ENCODE assay signal across 13 cellular contexts in genomic region chr19:1286451-1286858, GRCh38. TPM values are rescaled to one million over a fixed set of nuclear protein-coding genes. Genes with fewer than 3 reads are reported as not detected.
DNase-seq lines count a peak whose midpoint lies in the region; ATAC-seq and TF ChIP-seq lines count a peak whose summit lies in the region.
"Had no signal": no experiment of that assay in that cellular context is flagged by ENCODE, and none has a peak within 500 bp of the region (broad histone marks: within the 10 kb centered on the region; RNA-seq: fewer than 3 reads in every experiment).

No MANE protein-coding gene starts in this region.

- peak overlapping the region; percentile 86 for H3K4me2 ChIP-seq in smooth muscle cell

- H3K4me1 Mint-ChIP-seq in activated T-cell treated with anti-CD3 and anti-CD28 coated beads, Interleukin-2, amount 50 U/mL, for 24 hours (ENCODE audit: low read depth), result peaks cover 3% of the 10 kb centered on the region
- H3K4me1 Mint-ChIP-seq in activated T-cell treated with anti-CD3 and anti-CD28 coated beads, Interleukin-2, amount 50 U/mL, for 4 hours (ENCODE audit: low read depth), result peaks cover 8% of the 10 kb centered on the region
- H3K4me1 Mint-ChIP-seq in activated CD8-positive, alpha-beta T cell treated with anti-CD3 and anti-CD28 coated beads, Interleukin-2, amount 10 ng/mL, durations not matched to agents 7 days and 5 days (ENCODE audit: low read depth), result peaks cover 10% of the 10 kb centered on the region
- H3K4me1 Mint-ChIP-seq in immature natural killer cell, result peaks cover 0 to 8% of the 10 kb centered on the region in 2 donors

- no peak overlapping the region for H3K27ac ChIP-seq in smooth muscle cell (ENCODE audit: low read depth)
- H3K27ac ChIP-seq: gastrocnemius medialis, skin epidermis had no signal

- H3K4me3 Mint-ChIP-seq in activated T-cell treated with anti-CD3 and anti-CD28 coated beads, Interleukin-2, amount 50 U/mL, for 24 hours, result peak overlapping the region; percentile 54
- no peak overlapping the region for H3K4me3 Mint-ChIP-seq in activated T-cell treated with anti-CD3 and anti-CD28 coated beads, Interleukin-2, amount 50 U/mL, for 4 hours
- peak overlapping the region; percentile 36 for H3K4me3 Mint-ChIP-seq in activated CD8-positive, alpha-beta T cell treated with anti-CD3 and anti-CD28 coated beads, Interleukin-2, amount 10 ng/mL, durations not matched to agents 7 days and 5 days
- peak overlapping the region in 4 of 5 donors; percentile 6 to 59 (median 26) for H3K4me3 Mint-ChIP-seq in immature natural killer cell
- H3K4me3 Mint-ChIP-seq: T-helper 1 cell treated with Interleukin-12 subunit alpha and Interleukin-12 subunit beta and Interleukin-4 antibody, amounts not matched to agents 30 μg/mL and 1 μg/mL, for 36 hours had no signal

- no peak for ATAC-seq in activated T-cell treated with anti-CD3 and anti-CD28 coated beads, Interleukin-2, amount 50 U/mL, for 4 hours
- no peak for ATAC-seq in activated CD8-positive, alpha-beta T cell treated with anti-CD3 and anti-CD28 coated beads, Interleukin-2, amount 10 ng/mL, durations not matched to agents 7 days and 5 days
- ATAC-seq in GM19397 (IDR thresholded peaks at IDR 0.05; ENCODE audit: unreplicated experiment), result no peak
- ATAC-seq: gastrocnemius medialis had no signal

- WGBS in smooth muscle cell (ENCODE audit: low lambda C conversion rate), result 53% methylated on average over 19 of the region's 23 CpGs

- no peak overlapping the region for H3K27ac Mint-ChIP-seq in activated T-cell treated with anti-CD3 and anti-CD28 coated beads, Interleukin-2, amount 50 U/mL, for 24 hours
- H3K27ac Mint-ChIP-seq in activated CD8-positive, alpha-beta T cell treated with anti-CD3 and anti-CD28 coated beads, Interleukin-2, amount 10 ng/mL, durations not matched to agents 7 days and 5 days, result no peak overlapping the region
- H3K27ac Mint-ChIP-seq in immature natural killer cell, result no peak overlapping the region
- H3K27ac Mint-ChIP-seq: T-helper 1 cell treated with Interleukin-12 subunit alpha and Interleukin-12 subunit beta and Interleukin-4 antibody, amounts not matched to agents 30 μg/mL and 1 μg/mL, for 36 hours had no signal

- DNase-seq in activated T-cell treated with anti-CD3 and anti-CD28 coated beads, Interleukin-2, amount 50 U/mL, for 24 hours, result no peak
- no peak for DNase-seq in activated T-cell treated with anti-CD3 and anti-CD28 coated beads, Interleukin-2, amount 50 U/mL, for 4 hours
- no peak for DNase-seq in activated CD8-positive, alpha-beta T cell treated with anti-CD3 and anti-CD28 coated beads, Interleukin-2, amount 10 ng/mL, durations not matched to agents 7 days and 5 days
- DNase-seq in immature natural killer cell, result no peak
- DNase-seq in smooth muscle cell (lab: John Stamatoyannopoulos, UW; ENCODE audit: unreplicated experiment), result no peak
- no peak for DNase-seq in cerebellar nuclear complex (lab: John Stamatoyannopoulos, UW)
- no peak for DNase-seq in erythroblast (lab: John Stamatoyannopoulos, UW)
- DNase-seq: DND-41, gastrocnemius medialis, mammary epithelial cell had no signal

- TF ChIP-seq CTCF in smooth muscle cell (IDR thresholded peaks at IDR 0.05; ENCODE audit: borderline replicate concordance, insufficient read depth, poor library complexity, severe bottlenecking), result no peak

- H3K4me3 ChIP-seq in smooth muscle cell, result peak overlapping the region; percentile 57
- H3K4me3 ChIP-seq: gastrocnemius medialis had no signal

- H3K9ac ChIP-seq in smooth muscle cell (ENCODE audit: low read depth), result no peak overlapping the region

- no peaks in the 10 kb centered on the region for H3K36me3 ChIP-seq in smooth muscle cell (ENCODE audit: low read depth)
- H3K36me3 ChIP-seq: gastrocnemius medialis had no signal

- CTCF ChIA-PET in activated CD8-positive, alpha-beta T cell treated with anti-CD3 and anti-CD28 coated beads, Interleukin-2, amount 10 ng/mL, durations not matched to agents 7 days and 5 days (lab: Charles Lee), result no interaction called here

- H2AFZ ChIP-seq in smooth muscle cell (ENCODE audit: low read depth), result no peak overlapping the region

- no peaks in the 10 kb centered on the region for H3K9me3 Mint-ChIP-seq in activated T-cell treated with anti-CD3 and anti-CD28 coated beads, Interleukin-2, amount 50 U/mL, for 24 hours
- H3K9me3 Mint-ChIP-seq in activated T-cell treated with anti-CD3 and anti-CD28 coated beads, Interleukin-2, amount 50 U/mL, for 4 hours, result no peaks in the 10 kb centered on the region
- no peaks in the 10 kb centered on the region for H3K9me3 Mint-ChIP-seq in activated CD8-positive, alpha-beta T cell treated with anti-CD3 and anti-CD28 coated beads, Interleukin-2, amount 10 ng/mL, durations not matched to agents 7 days and 5 days (ENCODE audit: insufficient read depth)
- H3K9me3 Mint-ChIP-seq in immature natural killer cell, result peaks cover 0 to 3% (median 0%) of the 10 kb centered on the region in 6 donors
- H3K9me3 Mint-ChIP-seq: T-helper 1 cell treated with Interleukin-12 subunit alpha and Interleukin-12 subunit beta and Interleukin-4 antibody, amounts not matched to agents 30 μg/mL and 1 μg/mL, for 36 hours had no signal

- POLR2A ChIA-PET in activated CD8-positive, alpha-beta T cell treated with anti-CD3 and anti-CD28 coated beads, Interleukin-2, amount 10 ng/mL, durations not matched to agents 7 days and 5 days (lab: Charles Lee), result no interaction called here

- H3K9me3 ChIP-seq in smooth muscle cell (replicated peaks; ENCODE audit: low read depth), result no peaks in the 10 kb centered on the region
- H3K9me3 ChIP-seq: gastrocnemius medialis had no signal

- H3K79me2 ChIP-seq in smooth muscle cell (ENCODE audit: low read depth), result no peaks in the 10 kb centered on the region

- H3K4me1 ChIP-seq in smooth muscle cell (ENCODE audit: low read depth), result peaks cover 10% of the 10 kb centered on the region

- peaks cover 37% of the 10 kb centered on the region for H3K27me3 Mint-ChIP-seq in activated T-cell treated with anti-CD3 and anti-CD28 coated beads, Interleukin-2, amount 50 U/mL, for 24 hours
- H3K27me3 Mint-ChIP-seq in activated T-cell treated with anti-CD3 and anti-CD28 coated beads, Interleukin-2, amount 50 U/mL, for 4 hours (ENCODE audit: low read depth), result peaks cover 31% of the 10 kb centered on the region
- H3K27me3 Mint-ChIP-seq in activated CD8-positive, alpha-beta T cell treated with anti-CD3 and anti-CD28 coated beads, Interleukin-2, amount 10 ng/mL, durations not matched to agents 7 days and 5 days (ENCODE audit: low read depth), result peaks cover 25% of the 10 kb centered on the region
- peaks cover 2 to 5% (median 5%) of the 10 kb centered on the region in 3 donors for H3K27me3 Mint-ChIP-seq in immature natural killer cell (ENCODE audit: low read depth in 3 of 3)

- H3K36me3 Mint-ChIP-seq in activated T-cell treated with anti-CD3 and anti-CD28 coated beads, Interleukin-2, amount 50 U/mL, for 24 hours (ENCODE audit: low read depth), result no peaks in the 10 kb centered on the region
- no peaks in the 10 kb centered on the region for H3K36me3 Mint-ChIP-seq in activated T-cell treated with anti-CD3 and anti-CD28 coated beads, Interleukin-2, amount 50 U/mL, for 4 hours (ENCODE audit: insufficient read depth)
- no peaks in the 10 kb centered on the region for H3K36me3 Mint-ChIP-seq in activated CD8-positive, alpha-beta T cell treated with anti-CD3 and anti-CD28 coated beads, Interleukin-2, amount 10 ng/mL, durations not matched to agents 7 days and 5 days (ENCODE audit: low read depth)
- H3K36me3 Mint-ChIP-seq in immature natural killer cell, result no peaks in the 10 kb centered on the region

- no peaks in the 10 kb centered on the region for H3F3A ChIP-seq in smooth muscle cell (ENCODE audit: low read depth)

- H4K20me1 ChIP-seq in smooth muscle cell (ENCODE audit: low read depth), result peaks cover 21% of the 10 kb centered on the region

- TF ChIP-seq POLR2A in erythroblast (IDR thresholded peaks at IDR 0.05; ENCODE audit: low read length), result no peak

- H3K27me3 ChIP-seq in smooth muscle cell (ENCODE audit: low read depth), result no peaks in the 10 kb centered on the region

RNA-seq across cellular contexts. Expression of gene EFNA2, which starts 0.8 kb away (rescaled TPM):
- not detected for total RNA-seq in activated T-cell treated with anti-CD3 and anti-CD28 coated beads, Interleukin-2, amount 50 U/mL, for 4 hours
- not detected for total RNA-seq in activated CD8-positive, alpha-beta T cell treated with anti-CD3 and anti-CD28 coated beads, Interleukin-2, amount 10 ng/mL, durations not matched to agents 7 days and 5 days
- not detected for polyA plus RNA-seq in immature natural killer cell
- 6.2 and 7.4 TPM in 2 replicates for total RNA-seq in smooth muscle cell
- polyA plus RNA-seq in smooth muscle cell, result 0.89 and 1.2 TPM in 2 replicates
- total RNA-seq: gastrocnemius medialis had no signal
- polyA plus RNA-seq: mammary epithelial cell had no signal

RNA-seq across cellular contexts. Expression of gene FAM174C, which starts 11.1 kb away (rescaled TPM):
- total RNA-seq in activated T-cell treated with anti-CD3 and anti-CD28 coated beads, Interleukin-2, amount 50 U/mL, for 4 hours, result 100 to 1,000 TPM; 189 to 199 (median 194) TPM
- total RNA-seq in activated CD8-positive, alpha-beta T cell treated with anti-CD3 and anti-CD28 coated beads, Interleukin-2, amount 10 ng/mL, durations not matched to agents 7 days and 5 days, result 10 to 100 TPM; 57.1 TPM
- polyA plus RNA-seq in immature natural killer cell, result 10 to 100 TPM; 50.5 to 98.4 (median 86.9) TPM
- 33.4 and 41.5 TPM in 2 replicates for total RNA-seq in smooth muscle cell
- 75.6 and 78.1 TPM in 2 replicates for polyA plus RNA-seq in smooth muscle cell

RNA-seq across cellular contexts. Expression of gene CIRBP, which starts 17.3 kb away (rescaled TPM):
- total RNA-seq in activated T-cell treated with anti-CD3 and anti-CD28 coated beads, Interleukin-2, amount 50 U/mL, for 4 hours, result 100 to 1,000 TPM; 269 to 294 (median 285) TPM
- total RNA-seq in activated CD8-positive, alpha-beta T cell treated with anti-CD3 and anti-CD28 coated beads, Interleukin-2, amount 10 ng/mL, durations not matched to agents 7 days and 5 days, result 100 to 1,000 TPM; 172 to 195 TPM
- 100 to 1,000 TPM; 146 to 246 (median 197) TPM for polyA plus RNA-seq in immature natural killer cell
- 119 and 122 TPM in 2 replicates for total RNA-seq in smooth muscle cell
- 215 and 235 TPM in 2 replicates for polyA plus RNA-seq in smooth muscle cell

RNA-seq across cellular contexts. Expression of gene MIDN, which starts 38.1 kb away (rescaled TPM):
- 10 to 100 TPM; 63.2 to 70.0 (median 68.7) TPM for total RNA-seq in activated T-cell treated with anti-CD3 and anti-CD28 coated beads, Interleukin-2, amount 50 U/mL, for 4 hours
- 10 to 100 TPM; 88.4 to 94.3 TPM for total RNA-seq in activated CD8-positive, alpha-beta T cell treated with anti-CD3 and anti-CD28 coated beads, Interleukin-2, amount 10 ng/mL, durations not matched to agents 7 days and 5 days
- polyA plus RNA-seq in immature natural killer cell (10 to 100 TPM in 2 of 3 donors, 1 to 10 TPM in 1; 4.9 to 16.0 (median 10.8) TPM), smooth muscle cell (65.3 and 70.6 TPM in 2 replicates)
- 25.0 and 58.5 TPM in 2 replicates for total RNA-seq in smooth muscle cell

RNA-seq across cellular contexts. Expression of gene ATP5F1D, which starts 44.9 kb away (rescaled TPM):
- 100 to 1,000 TPM; 259 to 434 (median 312) TPM for total RNA-seq in activated T-cell treated with anti-CD3 and anti-CD28 coated beads, Interleukin-2, amount 50 U/mL, for 4 hours
- total RNA-seq in activated CD8-positive, alpha-beta T cell treated with anti-CD3 and anti-CD28 coated beads, Interleukin-2, amount 10 ng/mL, durations not matched to agents 7 days and 5 days, result 100 to 1,000 TPM; 209 to 222 TPM
- polyA plus RNA-seq in immature natural killer cell, result 100 to 1,000 TPM; 145 to 310 (median 303) TPM
- 29.1 and 68.8 TPM in 2 replicates for total RNA-seq in smooth muscle cell
- 265 and 272 TPM in 2 replicates for polyA plus RNA-seq in smooth muscle cell
